In the genomic region with DNA sequence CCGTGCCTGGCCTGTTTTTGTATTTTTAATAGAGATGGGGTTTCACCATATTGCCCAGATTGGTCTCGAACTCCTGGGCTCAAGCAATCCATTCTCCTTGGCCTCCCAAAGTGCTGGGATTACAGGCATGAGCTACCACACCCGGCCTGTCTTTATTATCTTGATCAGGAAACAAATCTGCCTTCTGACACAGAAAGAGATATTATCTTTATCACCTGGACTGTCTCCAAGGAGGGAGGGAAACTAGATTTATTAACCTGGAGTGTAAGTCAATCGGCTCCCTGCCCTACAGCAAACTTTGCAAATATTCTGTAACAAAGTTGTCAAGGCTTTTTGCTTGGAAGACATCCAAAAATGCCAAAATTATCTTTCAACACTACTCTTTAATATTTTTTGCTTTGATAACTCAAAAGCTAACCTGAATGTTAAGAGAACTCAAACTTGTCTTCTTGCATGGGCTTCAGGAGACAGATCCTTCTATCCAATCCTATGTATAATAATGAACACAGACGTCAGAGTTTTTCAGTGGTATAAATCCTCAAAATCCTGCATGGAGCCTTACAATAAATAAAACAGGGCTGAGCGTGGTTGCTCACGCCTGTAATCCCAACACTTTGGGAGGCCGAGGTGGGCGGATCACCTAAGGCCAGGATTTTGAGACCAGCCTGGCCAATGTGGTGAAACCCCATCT, we compare ENCODE assay signal across 25 cellular contexts.
"Had no signal": no experiment of that assay in that cellular context is flagged by ENCODE, and none has a peak within 500 bp of the region (broad histone marks: within the 10 kb centered on the region; RNA-seq: fewer than 3 reads in every experiment).

No MANE protein-coding gene starts in this region.

- DNase-seq: activated CD4-positive, alpha-beta memory T cell treated with anti-CD3 and anti-CD28 coated beads for 36 hours; activated CD4-positive, alpha-beta T cell treated with anti-CD3 and anti-CD28 coated beads for 4 hours; activated gamma-delta T cell treated with Interleukin-2 at 50 U/mL for 16 hours; activated T-cell treated with anti-CD3 and anti-CD28 coated beads for 4 hours; amniotic stem cell; dermis blood vessel endothelial cell; effector memory CD4-positive, alpha-beta T cell; heart left ventricle; kidney; left ventricle myocardium superior; sigmoid colon; stimulated activated CD4-positive, alpha-beta T cell treated with anti-CD3 and anti-CD28 coated beads, Interleukin-4, amount 100 ng/mL, for 24 hours; testis; upper lobe of left lung had no signal

- H3K27ac ChIP-seq: cardiac muscle cell, esophagus muscularis mucosa, gastroesophageal sphincter, heart left ventricle, neutrophil, parathyroid adenoma, sigmoid colon, testis, upper lobe of left lung had no signal

- H3K4me1 ChIP-seq: esophagus muscularis mucosa, gastroesophageal sphincter, heart left ventricle, parathyroid adenoma, testis, upper lobe of left lung had no signal

- H3K4me3 ChIP-seq: cardiac muscle cell, esophagus muscularis mucosa, gastroesophageal sphincter, heart left ventricle, sigmoid colon, testis, upper lobe of left lung had no signal

- H3K36me3 ChIP-seq: cardiac muscle cell, esophagus muscularis mucosa, gastroesophageal sphincter, heart left ventricle, neutrophil, sigmoid colon, upper lobe of left lung had no signal

- FAIRE-seq: endothelial cell of umbilical vein, kidney, TTC549 had no signal

- H3K9me3 ChIP-seq: esophagus muscularis mucosa, gastroesophageal sphincter, heart left ventricle, neutrophil, sigmoid colon, testis, upper lobe of left lung had no signal

- ATAC-seq: activated naive CD4-positive, alpha-beta T cell treated with anti-CD3 and anti-CD28 coated beads, Interleukin-2, amount 50 U/mL, for 72 hours; gastroesophageal sphincter; heart left ventricle; left ventricle myocardium superior; natural killer cell treated with Interleukin-12 subunit alpha and Interleukin-12 subunit beta and Interleukin-15 and Interleukin-18, amount 100 ng/mL, for 72 hours; stimulated activated effector memory CD8-positive, alpha-beta T cell treated with anti-CD3 and anti-CD28 coated beads, Interleukin-12 subunit alpha, Interleukin-12 subunit beta, amount 100 ng/mL, for 72 hours; WTC11 had no signal

- H3K27me3 ChIP-seq: cardiac muscle cell, esophagus muscularis mucosa, gastroesophageal sphincter, heart left ventricle, neutrophil, sigmoid colon, testis, upper lobe of left lung had no signal

- H3K9ac ChIP-seq: parathyroid adenoma had no signal
